ENCODE assay signal across 1 cellular context in genomic region chr4:17807446-17807845, GRCh38.
TF ChIP-seq lines count a peak whose summit lies in the region.

No MANE protein-coding gene starts in this region.

TF ChIP-seq in SK-N-SH treated with all-trans-retinoic acid at 6 μM for 48 hours, 23 proteins besides CTCF, POLR2A, EP300 and RAD21 (continued from another document):
- TF ChIP-seq, protein P1, sequence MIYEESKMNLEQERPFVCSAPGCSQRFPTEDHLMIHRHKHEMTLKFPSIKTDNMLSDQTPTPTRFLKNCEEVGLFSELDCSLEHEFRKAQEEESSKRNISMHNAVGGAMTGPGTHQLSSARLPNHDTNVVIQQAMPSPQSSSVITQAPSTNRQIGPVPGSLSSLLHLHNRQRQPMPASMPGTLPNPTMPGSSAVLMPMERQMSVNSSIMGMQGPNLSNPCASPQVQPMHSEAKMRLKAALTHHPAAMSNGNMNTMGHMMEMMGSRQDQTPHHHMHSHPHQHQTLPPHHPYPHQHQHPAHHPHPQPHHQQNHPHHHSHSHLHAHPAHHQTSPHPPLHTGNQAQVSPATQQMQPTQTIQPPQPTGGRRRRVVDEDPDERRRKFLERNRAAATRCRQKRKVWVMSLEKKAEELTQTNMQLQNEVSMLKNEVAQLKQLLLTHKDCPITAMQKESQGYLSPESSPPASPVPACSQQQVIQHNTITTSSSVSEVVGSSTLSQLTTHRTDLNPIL (CRISPR knock-in tag; IDR thresholded peaks at IDR 0.05; ENCODE audit: low read depth) = no peak
